In the genomic region with DNA sequence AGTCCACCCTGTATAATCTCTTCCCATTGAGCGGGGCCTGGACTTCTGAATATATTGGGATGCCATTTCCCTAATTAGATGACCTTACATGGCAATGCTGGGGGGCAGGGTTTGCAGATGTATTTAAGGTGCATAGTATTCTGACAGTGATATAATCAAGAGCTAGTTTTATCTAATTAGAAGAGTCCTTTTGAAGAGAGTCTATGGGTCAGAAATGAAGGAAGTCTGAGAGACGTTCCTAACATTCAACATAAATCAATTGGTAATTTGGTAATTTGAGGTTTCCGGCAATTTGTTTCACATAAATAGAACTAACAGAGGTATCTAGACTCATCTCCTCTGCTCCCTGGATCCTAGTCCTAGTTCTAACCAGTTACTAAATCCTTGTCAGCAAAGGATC, we compare ENCODE assay signal across 1 cellular context.
A peak's percentile ranks its signal among the peaks of the same experiment; 100 is the strongest.
TF ChIP-seq lines count a peak whose summit lies in the region.

No MANE protein-coding gene starts in this region.

TF ChIP-seq in SK-N-SH treated with all-trans-retinoic acid at 6 μM for 48 hours, 23 proteins besides CTCF, POLR2A, EP300 and RAD21 (continued from another document):
- TF ChIP-seq, protein P1, sequence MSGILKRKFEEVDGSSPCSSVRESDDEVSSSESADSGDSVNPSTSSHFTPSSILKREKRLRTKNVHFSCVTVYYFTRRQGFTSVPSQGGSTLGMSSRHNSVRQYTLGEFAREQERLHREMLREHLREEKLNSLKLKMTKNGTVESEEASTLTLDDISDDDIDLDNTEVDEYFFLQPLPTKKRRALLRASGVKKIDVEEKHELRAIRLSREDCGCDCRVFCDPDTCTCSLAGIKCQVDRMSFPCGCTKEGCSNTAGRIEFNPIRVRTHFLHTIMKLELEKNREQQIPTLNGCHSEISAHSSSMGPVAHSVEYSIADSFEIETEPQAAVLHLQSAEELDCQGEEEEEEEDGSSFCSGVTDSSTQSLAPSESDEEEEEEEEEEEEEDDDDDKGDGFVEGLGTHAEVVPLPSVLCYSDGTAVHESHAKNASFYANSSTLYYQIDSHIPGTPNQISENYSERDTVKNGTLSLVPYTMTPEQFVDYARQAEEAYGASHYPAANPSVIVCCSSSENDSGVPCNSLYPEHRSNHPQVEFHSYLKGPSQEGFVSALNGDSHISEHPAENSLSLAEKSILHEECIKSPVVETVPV (CRISPR knock-in tag; IDR thresholded peaks at IDR 0.05) = no peak
- peak; percentile 87 for TF ChIP-seq ISL1 (CRISPR knock-in tag; IDR thresholded peaks at IDR 0.05)
- peak; percentile 41; the same call in 1 of the 2 replicates for TF ChIP-seq TSHZ2 (CRISPR knock-in tag; IDR thresholded peaks at IDR 0.05)
- no peak for TF ChIP-seq BACH2 (CRISPR knock-in tag; IDR thresholded peaks at IDR 0.05; ENCODE audit: borderline replicate concordance)
- TF ChIP-seq POU6F1 (CRISPR knock-in tag; IDR thresholded peaks at IDR 0.05; ENCODE audit: borderline replicate concordance, low read depth) = no peak
- TF ChIP-seq ZC3H10 (CRISPR knock-in tag; IDR thresholded peaks at IDR 0.05) = no peak
- TF ChIP-seq PPARA (CRISPR knock-in tag; IDR thresholded peaks at IDR 0.05; ENCODE audit: borderline replicate concordance) = no peak
- TF ChIP-seq ESRRG (CRISPR knock-in tag; IDR thresholded peaks at IDR 0.05) = no peak
- TF ChIP-seq, protein P2, sequence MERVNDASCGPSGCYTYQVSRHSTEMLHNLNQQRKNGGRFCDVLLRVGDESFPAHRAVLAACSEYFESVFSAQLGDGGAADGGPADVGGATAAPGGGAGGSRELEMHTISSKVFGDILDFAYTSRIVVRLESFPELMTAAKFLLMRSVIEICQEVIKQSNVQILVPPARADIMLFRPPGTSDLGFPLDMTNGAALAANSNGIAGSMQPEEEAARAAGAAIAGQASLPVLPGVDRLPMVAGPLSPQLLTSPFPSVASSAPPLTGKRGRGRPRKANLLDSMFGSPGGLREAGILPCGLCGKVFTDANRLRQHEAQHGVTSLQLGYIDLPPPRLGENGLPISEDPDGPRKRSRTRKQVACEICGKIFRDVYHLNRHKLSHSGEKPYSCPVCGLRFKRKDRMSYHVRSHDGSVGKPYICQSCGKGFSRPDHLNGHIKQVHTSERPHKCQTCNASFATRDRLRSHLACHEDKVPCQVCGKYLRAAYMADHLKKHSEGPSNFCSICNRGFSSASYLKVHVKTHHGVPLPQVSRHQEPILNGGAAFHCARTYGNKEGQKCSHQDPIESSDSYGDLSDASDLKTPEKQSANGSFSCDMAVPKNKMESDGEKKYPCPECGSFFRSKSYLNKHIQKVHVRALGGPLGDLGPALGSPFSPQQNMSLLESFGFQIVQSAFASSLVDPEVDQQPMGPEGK (CRISPR knock-in tag; IDR thresholded peaks at IDR 0.05; ENCODE audit: borderline replicate concordance) = no peak
